Comparison of ENCODE assay signal across 12 cellular contexts in genomic region chr7:90552521-90552920, GRCh38. TPM values are rescaled to one million over a fixed set of nuclear protein-coding genes. Genes with fewer than 3 reads are reported as not detected.
DNase-seq lines count a peak whose midpoint lies in the region; ATAC-seq and TF ChIP-seq lines count a peak whose summit lies in the region.
"Had no signal": no experiment of that assay in that cellular context is flagged by ENCODE, and none has a peak within 500 bp of the region (broad histone marks: within the 10 kb centered on the region; RNA-seq: fewer than 3 reads in every experiment).

No MANE protein-coding gene starts in this region.

- no peaks in the 10 kb centered on the region for H3K4me1 Mint-ChIP-seq in CD14-positive monocyte

- H3K27me3 ChIP-seq in ascending aorta, result no peaks in the 10 kb centered on the region
- H3K27me3 ChIP-seq in left lung, result no peaks in the 10 kb centered on the region

- H3K27ac Mint-ChIP-seq in CD14-positive monocyte, result no peak overlapping the region
- H3K27ac Mint-ChIP-seq: progenitor cell of endocrine pancreas had no signal

- H3K9me3 Mint-ChIP-seq in CD14-positive monocyte, result peaks cover 0 to 1% (median 0%) of the 10 kb centered on the region in 7 donors

- intact Hi-C loops in CD14-positive monocyte (cut with micrococcal nuclease), result no loop called here
- intact Hi-C loops in ascending aorta (cut with DNase I), result loop anchor here (5.0 to 10.0 kb wide), 2 partner anchors 70 to 482 kb away; no protein-coding TSS in a partner anchor
- intact Hi-C loops in left lung (cut with DNase I), result loop anchor here in 1 of 2 donors (10.0 kb wide), 1 partner anchor 482 kb away; no protein-coding TSS in a partner anchor

- no peaks in the 10 kb centered on the region for H3K9me3 ChIP-seq in ascending aorta
- no peaks in the 10 kb centered on the region for H3K9me3 ChIP-seq in left lung

- no peak overlapping the region for H3K4me3 Mint-ChIP-seq in CD14-positive monocyte

- DNase-seq in CD14-positive monocyte (ENCODE audit: low spot score) (no peak), ascending aorta (ENCODE audit: low spot score in 2 of 2) (no peak), left lung (no peak), C1 segment of cervical spinal cord (lab: John Stamatoyannopoulos, UW) (no peak), NCI-H1436 treated with DMSO at 0.1 percent for 48 hours (lab: John Stamatoyannopoulos, UW) (no peak), NK-92 (lab: John Stamatoyannopoulos, UW; ENCODE audit: unreplicated experiment) (no peak)
- DNase-seq: activated CD4-positive, alpha-beta T cell treated with anti-CD3 and anti-CD28 coated beads for 4 hours; aorta; NCI-H510A treated with DMSO at 0.1 percent for 48 hours had no signal

- ATAC-seq in left lung (peak; percentile 43), HG03097 (IDR thresholded peaks at IDR 0.05; ENCODE audit: low FRiP score, unreplicated experiment) (no peak)

- peak; percentile 34; the same call in 1 of the 2 replicates for TF ChIP-seq RAD21 in Ishikawa (IDR thresholded peaks at IDR 0.05; ENCODE audit: low read depth)

- peak; percentile 65 for TF ChIP-seq CTCF in CD14-positive monocyte (IDR thresholded peaks at IDR 0.05)
- TF ChIP-seq CTCF in ascending aorta (IDR thresholded peaks at IDR 0.05), result peak in 2 of 3 experiments; percentile 29 to 47
- TF ChIP-seq CTCF in left lung (IDR thresholded peaks at IDR 0.05), result peak in 1 of 2 donors; percentile 36

- no peak overlapping the region for H3K4me3 ChIP-seq in ascending aorta
- no peak overlapping the region for H3K4me3 ChIP-seq in left lung

- peaks cover 3 to 12% (median 7%) of the 10 kb centered on the region in 3 donors for H3K27me3 Mint-ChIP-seq in CD14-positive monocyte (ENCODE audit: low read depth in 3 of 3)
- H3K27me3 Mint-ChIP-seq: progenitor cell of endocrine pancreas had no signal

- TF ChIP-seq EP300 in Ishikawa (IDR thresholded peaks at IDR 0.05; ENCODE audit: borderline replicate concordance), result no peak

- H3K36me3 Mint-ChIP-seq in CD14-positive monocyte, result no peaks in the 10 kb centered on the region

- no peaks in the 10 kb centered on the region for H3K4me1 ChIP-seq in ascending aorta
- no peaks in the 10 kb centered on the region for H3K4me1 ChIP-seq in left lung

- H3K36me3 ChIP-seq in ascending aorta (no peaks in the 10 kb centered on the region), left lung (no peaks in the 10 kb centered on the region)

- H3K27ac ChIP-seq in ascending aorta (no peak overlapping the region), left lung (no peak overlapping the region)

TF ChIP-seq in Ishikawa, 13 proteins besides CTCF, POLR2A, EP300 and RAD21:
- TF ChIP-seq CREB1 (IDR thresholded peaks at IDR 0.05; ENCODE audit: low read depth) (no peak), EGR1 (IDR thresholded peaks at IDR 0.05) (no peak), USF1 (IDR thresholded peaks at IDR 0.05) (no peak), REST (IDR thresholded peaks at IDR 0.05; ENCODE audit: low read depth) (no peak), ZBTB7A (IDR thresholded peaks at IDR 0.05; ENCODE audit: low read depth) (no peak), TEAD4 (IDR thresholded peaks at IDR 0.05) (no peak), NFIC (IDR thresholded peaks at IDR 0.05) (no peak), TAF1 (IDR thresholded peaks at IDR 0.05; ENCODE audit: low read depth) (no peak), CEBPB (IDR thresholded peaks at IDR 0.05) (no peak), FOXM1 (IDR thresholded peaks at IDR 0.05; ENCODE audit: borderline replicate concordance, low read depth) (no peak), YY1 (IDR thresholded peaks at IDR 0.05; ENCODE audit: low read depth) (no peak), MAX (IDR thresholded peaks at IDR 0.05) (no peak), TCF12 (IDR thresholded peaks at IDR 0.05; ENCODE audit: low read depth) (no peak)
TF ChIP-seq in Ishikawa: peak in this region for 0.

RNA-seq across cellular contexts. Expression of gene CDK14, which starts 43.6 kb away (rescaled TPM):
- polyA plus RNA-seq in CD14-positive monocyte, result 1 to 10 TPM; 2.1 to 2.5 TPM
- total RNA-seq in ascending aorta (5.1 TPM), left lung (10 to 100 TPM; 37.5 to 45.1 TPM)
